In the genomic region with DNA sequence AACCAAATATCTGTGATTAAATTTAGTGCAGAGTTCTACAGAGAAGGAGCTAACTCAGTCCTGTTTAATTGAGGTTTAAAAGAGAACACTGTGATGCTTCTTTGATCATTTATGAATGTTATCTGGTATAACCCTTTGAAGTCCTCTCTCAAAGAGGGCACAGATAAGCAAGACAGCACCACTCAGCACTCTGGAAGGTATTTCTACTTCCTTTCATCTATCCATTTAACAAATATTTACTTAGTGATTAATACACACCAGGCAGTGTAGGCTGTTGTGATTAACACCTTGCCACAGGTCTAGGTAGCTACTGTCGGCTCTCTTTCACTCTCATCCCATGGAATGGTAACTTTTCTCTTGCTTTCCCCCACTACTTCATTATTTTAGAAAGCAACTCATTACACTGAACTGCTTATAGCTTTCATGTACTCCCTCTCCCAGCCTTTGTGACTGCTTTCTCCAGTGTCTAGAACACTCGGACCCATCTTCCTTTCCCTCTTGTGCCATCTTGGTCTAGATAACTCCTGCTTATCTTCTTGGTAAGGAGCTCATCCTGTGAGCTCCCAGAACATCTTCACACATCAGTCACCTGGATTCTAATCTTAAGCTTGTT, we compare ENCODE assay signal across 1 cellular context.
TF ChIP-seq lines count a peak whose summit lies in the region.

No MANE protein-coding gene starts in this region.

TF ChIP-seq in HepG2, 621 proteins besides CTCF, POLR2A, EP300 and RAD21 (continued from another document and continues in another):
- TF ChIP-seq, protein P1, sequence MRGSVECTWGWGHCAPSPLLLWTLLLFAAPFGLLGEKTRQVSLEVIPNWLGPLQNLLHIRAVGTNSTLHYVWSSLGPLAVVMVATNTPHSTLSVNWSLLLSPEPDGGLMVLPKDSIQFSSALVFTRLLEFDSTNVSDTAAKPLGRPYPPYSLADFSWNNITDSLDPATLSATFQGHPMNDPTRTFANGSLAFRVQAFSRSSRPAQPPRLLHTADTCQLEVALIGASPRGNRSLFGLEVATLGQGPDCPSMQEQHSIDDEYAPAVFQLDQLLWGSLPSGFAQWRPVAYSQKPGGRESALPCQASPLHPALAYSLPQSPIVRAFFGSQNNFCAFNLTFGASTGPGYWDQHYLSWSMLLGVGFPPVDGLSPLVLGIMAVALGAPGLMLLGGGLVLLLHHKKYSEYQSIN (CRISPR knock-in tag; IDR thresholded peaks at IDR 0.05; ENCODE audit: borderline replicate concordance): no peak
- TF ChIP-seq ZNF331 (CRISPR knock-in tag; IDR thresholded peaks at IDR 0.05) (peak; percentile 47; the same call in 1 of the 2 replicates), NFAT5 (CRISPR knock-in tag; IDR thresholded peaks at IDR 0.05) (no peak), HNF4G (IDR thresholded peaks at IDR 0.05; ENCODE audit: borderline replicate concordance, low read depth, low read length) (peak; percentile 49; the same call in 1 of the 2 replicates), HNF4G (CRISPR knock-in tag; IDR thresholded peaks at IDR 0.05; ENCODE audit: borderline replicate concordance, low read depth) (no peak), SIN3B (IDR thresholded peaks at IDR 0.05; ENCODE audit: low read length) (no peak), ZBTB34 (CRISPR knock-in tag; IDR thresholded peaks at IDR 0.05) (peak; percentile 69; the same call in 1 of the 2 replicates), STAT5B (CRISPR knock-in tag; IDR thresholded peaks at IDR 0.05) (no peak), PHF21A (CRISPR knock-in tag; IDR thresholded peaks at IDR 0.05) (peak; percentile 80), CENPBD1 (CRISPR knock-in tag; IDR thresholded peaks at IDR 0.05; ENCODE audit: borderline replicate concordance, low read depth) (no peak), NR1H2 (CRISPR knock-in tag; IDR thresholded peaks at IDR 0.05; ENCODE audit: borderline replicate concordance, low read depth) (no peak), NFATC3 (CRISPR knock-in tag; IDR thresholded peaks at IDR 0.05) (no peak), ZNF256 (CRISPR knock-in tag; conservative IDR thresholded peaks at IDR 0.05) (no peak), ZNF496 (CRISPR knock-in tag; IDR thresholded peaks at IDR 0.05; ENCODE audit: insufficient replicate concordance) (no peak), HDAC2 (CRISPR knock-in tag; IDR thresholded peaks at IDR 0.05) (peak; percentile 98), SOX13 (IDR thresholded peaks at IDR 0.05) (peak; percentile 88), SOX13 (CRISPR knock-in tag; conservative IDR thresholded peaks at IDR 0.05 in 1 of 2, IDR thresholded peaks at IDR 0.05 in 1 of 2) (peak in 1 of 2 experiments; percentile 95; a peak in 2 of 4 replicates), ZNF121 (CRISPR knock-in tag; IDR thresholded peaks at IDR 0.05) (no peak), ZNF850 (CRISPR knock-in tag; conservative IDR thresholded peaks at IDR 0.05) (no peak), SRSF1 (optimal IDR thresholded peaks at IDR 0.05; ENCODE audit: low read depth, low read length) (no peak), ZBTB8A (CRISPR knock-in tag; IDR thresholded peaks at IDR 0.05; ENCODE audit: borderline replicate concordance, low read depth) (no peak), ZNF235 (CRISPR knock-in tag; IDR thresholded peaks at IDR 0.05; ENCODE audit: borderline replicate concordance) (no peak), HDAC6 (IDR thresholded peaks at IDR 0.05; ENCODE audit: low read depth, low read length) (no peak), SNAI1 (CRISPR knock-in tag; IDR thresholded peaks at IDR 0.05; ENCODE audit: borderline replicate concordance) (no peak), ZNF296 (CRISPR knock-in tag; conservative IDR thresholded peaks at IDR 0.05) (no peak), ZXDC (CRISPR knock-in tag; IDR thresholded peaks at IDR 0.05) (no peak), GLI4 (CRISPR knock-in tag; IDR thresholded peaks at IDR 0.05; ENCODE audit: borderline replicate concordance) (no peak), ZNF44 (CRISPR knock-in tag; IDR thresholded peaks at IDR 0.05) (no peak), EEA1 (CRISPR knock-in tag; IDR thresholded peaks at IDR 0.05; ENCODE audit: borderline replicate concordance) (no peak), JUN (CRISPR knock-in tag; IDR thresholded peaks at IDR 0.05) (peak; percentile 76), PLRG1 (conservative IDR thresholded peaks at IDR 0.05) (no peak), NR2F2 (IDR thresholded peaks at IDR 0.05; ENCODE audit: borderline replicate concordance, low read depth) (peak; percentile 95), ZNF660 (CRISPR knock-in tag; IDR thresholded peaks at IDR 0.05; ENCODE audit: borderline replicate concordance, low read depth) (no peak), GABPA (IDR thresholded peaks at IDR 0.05; ENCODE audit: low read depth, low read length) (no peak), GABPA (CRISPR knock-in tag; IDR thresholded peaks at IDR 0.05; ENCODE audit: low read depth) (peak; percentile 53; the same call in 1 of the 2 replicates), SMAD9 (CRISPR knock-in tag; IDR thresholded peaks at IDR 0.05) (no peak), SOX5 (CRISPR knock-in tag; IDR thresholded peaks at IDR 0.05; ENCODE audit: borderline replicate concordance) (peak; percentile 93)
- TF ChIP-seq, protein P2, sequence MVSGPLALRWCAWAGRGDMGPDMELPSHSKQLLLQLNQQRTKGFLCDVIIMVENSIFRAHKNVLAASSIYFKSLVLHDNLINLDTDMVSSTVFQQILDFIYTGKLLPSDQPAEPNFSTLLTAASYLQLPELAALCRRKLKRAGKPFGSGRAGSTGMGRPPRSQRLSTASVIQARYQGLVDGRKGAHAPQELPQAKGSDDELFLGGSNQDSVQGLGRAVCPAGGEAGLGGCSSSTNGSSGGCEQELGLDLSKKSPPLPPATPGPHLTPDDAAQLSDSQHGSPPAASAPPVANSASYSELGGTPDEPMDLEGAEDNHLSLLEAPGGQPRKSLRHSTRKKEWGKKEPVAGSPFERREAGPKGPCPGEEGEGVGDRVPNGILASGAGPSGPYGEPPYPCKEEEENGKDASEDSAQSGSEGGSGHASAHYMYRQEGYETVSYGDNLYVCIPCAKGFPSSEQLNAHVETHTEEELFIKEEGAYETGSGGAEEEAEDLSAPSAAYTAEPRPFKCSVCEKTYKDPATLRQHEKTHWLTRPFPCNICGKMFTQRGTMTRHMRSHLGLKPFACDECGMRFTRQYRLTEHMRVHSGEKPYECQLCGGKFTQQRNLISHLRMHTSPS (CRISPR knock-in tag; IDR thresholded peaks at IDR 0.05; ENCODE audit: low read depth): no peak
- TF ChIP-seq, protein P3, sequence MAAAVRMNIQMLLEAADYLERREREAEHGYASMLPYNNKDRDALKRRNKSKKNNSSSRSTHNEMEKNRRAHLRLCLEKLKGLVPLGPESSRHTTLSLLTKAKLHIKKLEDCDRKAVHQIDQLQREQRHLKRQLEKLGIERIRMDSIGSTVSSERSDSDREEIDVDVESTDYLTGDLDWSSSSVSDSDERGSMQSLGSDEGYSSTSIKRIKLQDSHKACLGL (CRISPR knock-in tag; IDR thresholded peaks at IDR 0.05): no peak
- TF ChIP-seq, protein P4, sequence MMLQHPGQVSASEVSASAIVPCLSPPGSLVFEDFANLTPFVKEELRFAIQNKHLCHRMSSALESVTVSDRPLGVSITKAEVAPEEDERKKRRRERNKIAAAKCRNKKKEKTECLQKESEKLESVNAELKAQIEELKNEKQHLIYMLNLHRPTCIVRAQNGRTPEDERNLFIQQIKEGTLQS (CRISPR knock-in tag; IDR thresholded peaks at IDR 0.05): no peak
